1 cellular context compared by ENCODE assay signal in genomic region chr19:54247106-54247930, GRCh38.
TF ChIP-seq lines count a peak whose summit lies in the region.

No MANE protein-coding gene starts in this region.

TF ChIP-seq in SK-N-SH treated with all-trans-retinoic acid at 6 μM for 48 hours, 23 proteins besides CTCF, POLR2A, EP300 and RAD21:
- TF ChIP-seq ZNF565 (CRISPR knock-in tag; conservative IDR thresholded peaks at IDR 0.05; ENCODE audit: low read depth) (no peak), ZNF8 (CRISPR knock-in tag; IDR thresholded peaks at IDR 0.05) (no peak), CSDC2 (CRISPR knock-in tag; IDR thresholded peaks at IDR 0.05) (no peak), SNAI2 (CRISPR knock-in tag; IDR thresholded peaks at IDR 0.05) (no peak), PATZ1 (CRISPR knock-in tag; IDR thresholded peaks at IDR 0.05; ENCODE audit: borderline replicate concordance) (no peak), ESRRG (CRISPR knock-in tag; IDR thresholded peaks at IDR 0.05) (no peak), ISL1 (CRISPR knock-in tag; IDR thresholded peaks at IDR 0.05) (no peak)
- TF ChIP-seq, protein P1, sequence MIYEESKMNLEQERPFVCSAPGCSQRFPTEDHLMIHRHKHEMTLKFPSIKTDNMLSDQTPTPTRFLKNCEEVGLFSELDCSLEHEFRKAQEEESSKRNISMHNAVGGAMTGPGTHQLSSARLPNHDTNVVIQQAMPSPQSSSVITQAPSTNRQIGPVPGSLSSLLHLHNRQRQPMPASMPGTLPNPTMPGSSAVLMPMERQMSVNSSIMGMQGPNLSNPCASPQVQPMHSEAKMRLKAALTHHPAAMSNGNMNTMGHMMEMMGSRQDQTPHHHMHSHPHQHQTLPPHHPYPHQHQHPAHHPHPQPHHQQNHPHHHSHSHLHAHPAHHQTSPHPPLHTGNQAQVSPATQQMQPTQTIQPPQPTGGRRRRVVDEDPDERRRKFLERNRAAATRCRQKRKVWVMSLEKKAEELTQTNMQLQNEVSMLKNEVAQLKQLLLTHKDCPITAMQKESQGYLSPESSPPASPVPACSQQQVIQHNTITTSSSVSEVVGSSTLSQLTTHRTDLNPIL (CRISPR knock-in tag; IDR thresholded peaks at IDR 0.05; ENCODE audit: low read depth): no peak
TF ChIP-seq in SK-N-SH treated with all-trans-retinoic acid at 6 μM for 48 hours: peak in this region for 0.
